Comparison of ENCODE assay signal across 17 cellular contexts in genomic region chr7:16975712-16976111, GRCh38.
A peak's percentile ranks its signal among the peaks of the same experiment; 100 is the strongest.
DNase-seq lines count a peak whose midpoint lies in the region; ATAC-seq, FAIRE-seq and TF ChIP-seq lines count a peak whose summit lies in the region.
"Had no signal": no experiment of that assay in that cellular context is flagged by ENCODE, and none has a peak within 500 bp of the region (broad histone marks: within the 10 kb centered on the region; RNA-seq: fewer than 3 reads in every experiment).

No MANE protein-coding gene starts in this region.

- H3K79me2 ChIP-seq in K562 (ENCODE audit: control insufficient read depth, insufficient read depth, low read length): no peaks in the 10 kb centered on the region
- H3K79me2 ChIP-seq: hepatocyte, parathyroid adenoma had no signal

- H3K36me3 ChIP-seq in K562 (ENCODE audit: control insufficient read depth, insufficient read depth, low read length): no peaks in the 10 kb centered on the region

- in situ Hi-C loops in K562 (cut with MboI): no loop called here

- DNase-seq in K562 (ENCODE audit: extremely low read depth in 1 of 4, low spot score in 3 of 4) (no peak), NCI-H2029 treated with DMSO at 0.1 percent for 48 hours (lab: John Stamatoyannopoulos, UW) (no peak), SHP77 (lab: John Stamatoyannopoulos, UW) (no peak), H4 (ENCODE audit: low spot score) (no peak)
- no peak for DNase-seq in stimulated activated CD4-positive, alpha-beta T cell treated with anti-CD3 and anti-CD28 coated beads, Interleukin-4, amount 100 ng/mL, for 4 hours
- DNase-seq: activated CD4-positive, alpha-beta T cell treated with anti-CD3 and anti-CD28 coated beads, Interleukin-2, amount 10 ng/mL, durations not matched to agents 24 days and 14 days; activated gamma-delta T cell; mammary epithelial cell; NCI-H1048; NCI-H526 treated with DMSO at 0.1 percent for 48 hours had no signal

- WGBS in K562 (ENCODE audit: insufficient coverage, low coverage, missing lambda C conversion rate): 0% methylated on average over 1 of the region's 1 CpG

- no peak for FAIRE-seq in K562 (lab: Jason Lieb, UNC)

- H4K20me1 ChIP-seq in K562 (replicated peaks; ENCODE audit: control insufficient read depth, insufficient read depth, low read length): no peaks in the 10 kb centered on the region

- no peak overlapping the region for H3K4me2 ChIP-seq in K562 (ENCODE audit: insufficient read depth, low read length)
- H3K4me2 ChIP-seq: hepatocyte had no signal

- intact Hi-C loops in K562 (cut with micrococcal nuclease): no loop called here

- no peak overlapping the region for H3K4me3 ChIP-seq in K562
- H3K4me3 ChIP-seq: hepatocyte had no signal

- H3K9me1 ChIP-seq in K562 (ENCODE audit: control insufficient read depth, insufficient read depth, low read length): no peaks in the 10 kb centered on the region

- no peak for TF ChIP-seq POLR2A in K562 (conservative IDR thresholded peaks at IDR 0.05)

- TF ChIP-seq EP300 in K562 (IDR thresholded peaks at IDR 0.05; ENCODE audit: low read length): no peak

- TF ChIP-seq CTCF in K562 (IDR thresholded peaks at IDR 0.05 in 2 of 3, conservative IDR thresholded peaks at IDR 0.05 in 1 of 3; ENCODE audit: insufficient read depth in 2 of 3, low read depth in 1 of 3, low read length in 3 of 3): no peak

- CTCF ChIA-PET in K562 (lab: Yijun Ruan, JAX; ENCODE audit: low intra/inter-chr PET ratio): no interaction called here

- H3K4me1 ChIP-seq in K562 (replicated peaks in 1 of 2; ENCODE audit: control insufficient read depth in 2 of 2, insufficient read depth in 2 of 2, low read length in 2 of 2): no peaks in the 10 kb centered on the region
- H3K4me1 ChIP-seq: parathyroid adenoma had no signal

- H3K27me3 ChIP-seq in K562 (ENCODE audit: control insufficient read depth in 2 of 2, insufficient read depth in 2 of 2, low read length in 2 of 2): no peaks in the 10 kb centered on the region
- H3K27me3 ChIP-seq: hepatocyte had no signal

- no peak overlapping the region for H3K9ac ChIP-seq in K562 (ENCODE audit: insufficient read depth in 1 of 2, low read depth in 2 of 2, low read length in 2 of 2)
- H3K9ac ChIP-seq: parathyroid adenoma had no signal

- H3K9me3 ChIP-seq in K562 (replicated peaks; ENCODE audit: control insufficient read depth, insufficient read depth, low read depth, low read length): no peaks in the 10 kb centered on the region

- POLR2A ChIA-PET in K562 (lab: Yijun Ruan, JAX): no interaction called here

- no peak overlapping the region for H3K27ac ChIP-seq in K562 (ENCODE audit: extremely low read depth, low read depth, low read length)
- H3K27ac ChIP-seq: C4-2B, hepatocyte, parathyroid adenoma had no signal

- BruUV-seq in K562 (replicated peaks; lab: Mats Ljungman, UMichigan): no TSS peak

- TF ChIP-seq RAD21 in K562 (CRISPR knock-in tag; conservative IDR thresholded peaks at IDR 0.05 in 1 of 2, IDR thresholded peaks at IDR 0.05 in 1 of 2): no peak

- ATAC-seq in GM18519 (IDR thresholded peaks at IDR 0.05; ENCODE audit: low FRiP score, unreplicated experiment) (peak; percentile 75), GM21528 (IDR thresholded peaks at IDR 0.05; ENCODE audit: low FRiP score, unreplicated experiment) (peak; percentile 56), HG03565 (IDR thresholded peaks at IDR 0.05; ENCODE audit: unreplicated experiment) (peak; percentile 72), K562 (no peak)
- ATAC-seq: stimulated activated effector memory CD8-positive, alpha-beta T cell treated with anti-CD3 and anti-CD28 coated beads, Interleukin-12 subunit alpha, Interleukin-12 subunit beta, amount 100 ng/mL, for 72 hours had no signal

- no peak overlapping the region for H2AFZ ChIP-seq in K562 (ENCODE audit: low read depth, low read length)
- H2AFZ ChIP-seq: hepatocyte, parathyroid adenoma had no signal

TF ChIP-seq in K562, 482 proteins besides CTCF, POLR2A, EP300 and RAD21:
- TF ChIP-seq SPI1 (IDR thresholded peaks at IDR 0.05; ENCODE audit: borderline replicate concordance, low read depth, low read length) (peak; percentile 88), GATAD2B (IDR thresholded peaks at IDR 0.05; ENCODE audit: borderline replicate concordance) (no peak)
